19 cellular contexts compared by ENCODE assay signal in genomic region chr1:198328458-198329032, GRCh38.
"Had no signal": no experiment of that assay in that cellular context is flagged by ENCODE, and none has a peak within 500 bp of the region (broad histone marks: within the 10 kb centered on the region; RNA-seq: fewer than 3 reads in every experiment).

No MANE protein-coding gene starts in this region.

- H3K4me1 ChIP-seq: breast epithelium, esophagus muscularis mucosa, lower lobe of right lung, upper lobe of left lung had no signal

- H3K36me3 ChIP-seq: breast epithelium, esophagus muscularis mucosa, lower lobe of right lung, upper lobe of left lung had no signal

- H3K27ac ChIP-seq: breast epithelium, esophagus muscularis mucosa, lower lobe of right lung, upper lobe of left lung, VCaP had no signal

- H3K9me3 ChIP-seq: breast epithelium, esophagus muscularis mucosa, lower lobe of right lung, upper lobe of left lung had no signal

- H3K27me3 ChIP-seq: breast epithelium, esophagus muscularis mucosa, upper lobe of left lung had no signal

- H3K4me3 ChIP-seq: breast epithelium, esophagus muscularis mucosa, lower lobe of right lung, upper lobe of left lung had no signal

- DNase-seq: activated CD4-positive, alpha-beta T cell treated with anti-CD3 and anti-CD28 coated beads for 36 hours; activated CD8-positive, alpha-beta memory T cell treated with anti-CD3 and anti-CD28 coated beads, Interleukin-2, amount 50 U/mL, for 4 hours; activated CD8-positive, alpha-beta T cell treated with anti-CD3 and anti-CD28 coated beads for 36 hours; activated naive CD8-positive, alpha-beta T cell treated with anti-CD3 and anti-CD28 coated beads, Interleukin-2, amount 10 ng/mL, durations not matched to agents 7 days and 5 days; activated T-cell treated with anti-CD3 and anti-CD28 coated beads, Interleukin-2, amount 50 U/mL, for 72 hours; anterior cingulate cortex; glutamatergic neuron; immature natural killer cell; left cardiac atrium; lower lobe of right lung; naive B cell; retina; stimulated activated CD4-positive, alpha-beta T cell treated with anti-CD3 and anti-CD28 coated beads, Interleukin-4, amount 100 ng/mL, for 1 hour; stimulated activated CD8-positive, alpha-beta memory T cell treated with anti-CD3 and anti-CD28 coated beads, Interleukin-4, amount 100 ng/mL, for 48 hours; stimulated activated naive CD8-positive, alpha-beta T cell treated with anti-CD3 and anti-CD28 coated beads, Interleukin-15, Interleukin-2, amounts not matched to agents 100 U/mL and 50 U/mL, for 24 hours; upper lobe of left lung had no signal

- ATAC-seq: activated CD4-positive, alpha-beta T cell treated with anti-CD3 and anti-CD28 coated beads for 36 hours; activated CD8-positive, alpha-beta T cell treated with anti-CD3 and anti-CD28 coated beads for 36 hours; activated T-cell treated with anti-CD3 and anti-CD28 coated beads, Interleukin-2, amount 50 U/mL, for 72 hours; left cardiac atrium; lower lobe of right lung; stimulated activated naive CD8-positive, alpha-beta T cell treated with anti-CD3 and anti-CD28 coated beads, Interleukin-15, Interleukin-2, amounts not matched to agents 100 U/mL and 50 U/mL, for 24 hours had no signal
